Comparison of ENCODE assay signal across 21 cellular contexts in genomic region chr18:8517276-8517675, GRCh38.
"Had no signal": no experiment of that assay in that cellular context is flagged by ENCODE, and none has a peak within 500 bp of the region (broad histone marks: within the 10 kb centered on the region; RNA-seq: fewer than 3 reads in every experiment).

No MANE protein-coding gene starts in this region.

- H3K36me3 Mint-ChIP-seq: activated CD4-positive, alpha-beta memory T cell treated with anti-CD3 and anti-CD28 coated beads for 36 hours; activated naive CD4-positive, alpha-beta T cell treated with anti-CD3 and anti-CD28 coated beads, Interleukin-2, amount 10 ng/mL, durations not matched to agents 7 days and 5 days; activated naive CD8-positive, alpha-beta T cell treated with anti-CD3 and anti-CD28 coated beads for 36 hours; T-cell had no signal

- H3K27ac ChIP-seq: adrenal gland, SK-N-MC, VCaP had no signal

- H3K9me3 Mint-ChIP-seq: activated naive CD4-positive, alpha-beta T cell treated with anti-CD3 and anti-CD28 coated beads, Interleukin-2, amount 10 ng/mL, durations not matched to agents 7 days and 5 days; activated T-helper 2 cell treated with anti-CD3 and anti-CD28 coated beads, Interferon-gamma antibody, Interleukin-2, Interleukin-4, amounts not matched to agents 10 μg/mL and 5 μg/mL and 100 μg/mL, durations not matched to agents 14 hours and 24 hours and 36 hours had no signal

- ATAC-seq: activated T-cell treated with anti-CD3 and anti-CD28 coated beads, Interleukin-2, amount 50 U/mL, for 72 hours; T-cell had no signal

- H3K27me3 ChIP-seq: adrenal gland had no signal

- H3K27me3 Mint-ChIP-seq: activated CD4-positive, alpha-beta memory T cell treated with anti-CD3 and anti-CD28 coated beads for 36 hours; activated naive CD8-positive, alpha-beta T cell treated with anti-CD3 and anti-CD28 coated beads for 36 hours had no signal

- H3K4me3 Mint-ChIP-seq: activated CD4-positive, alpha-beta memory T cell treated with anti-CD3 and anti-CD28 coated beads for 36 hours; activated CD4-positive, alpha-beta T cell treated with anti-CD3 and anti-CD28 coated beads, Interleukin-2, amount 10 ng/mL, durations not matched to agents 7 days and 5 days; activated naive CD4-positive, alpha-beta T cell treated with anti-CD3 and anti-CD28 coated beads, Interleukin-2, amount 10 ng/mL, durations not matched to agents 7 days and 5 days; activated naive CD8-positive, alpha-beta T cell treated with anti-CD3 and anti-CD28 coated beads for 36 hours; activated T-cell treated with anti-CD3 and anti-CD28 coated beads, Interleukin-2, amount 50 U/mL, for 72 hours; T-cell had no signal

- DNase-seq: activated CD4-positive, alpha-beta memory T cell treated with anti-CD3 and anti-CD28 coated beads for 36 hours; activated CD4-positive, alpha-beta T cell treated with anti-CD3 and anti-CD28 coated beads, Interleukin-2, amount 10 ng/mL, durations not matched to agents 7 days and 5 days; activated CD4-positive, CD25-positive, alpha-beta regulatory T cell; activated CD8-positive, alpha-beta memory T cell treated with anti-CD3 and anti-CD28 coated beads, Interleukin-2, amount 50 U/mL, for 4 hours; activated gamma-delta T cell treated with Interleukin-2 at 50 U/mL for 16 hours; activated naive CD4-positive, alpha-beta T cell treated with anti-CD3 and anti-CD28 coated beads, Interleukin-2, amount 10 ng/mL, durations not matched to agents 7 days and 5 days; activated naive CD8-positive, alpha-beta T cell treated with anti-CD3 and anti-CD28 coated beads for 36 hours; activated T-cell treated with anti-CD3 and anti-CD28 coated beads, Interleukin-2, amount 50 U/mL, for 72 hours; adrenal gland; anterior cingulate cortex; Karpas-422; NCI-H146; NCI-H187 treated with DMSO at 0.1 percent for 48 hours; NCI-H2081 treated with DMSO at 0.1 percent for 48 hours; NCI-H446; NCI-H524; T-cell; T-helper 2 cell had no signal

- H3K27ac Mint-ChIP-seq: activated CD4-positive, alpha-beta memory T cell treated with anti-CD3 and anti-CD28 coated beads for 36 hours; activated CD4-positive, alpha-beta T cell treated with anti-CD3 and anti-CD28 coated beads, Interleukin-2, amount 10 ng/mL, durations not matched to agents 7 days and 5 days; activated naive CD4-positive, alpha-beta T cell treated with anti-CD3 and anti-CD28 coated beads, Interleukin-2, amount 10 ng/mL, durations not matched to agents 7 days and 5 days; activated naive CD8-positive, alpha-beta T cell treated with anti-CD3 and anti-CD28 coated beads for 36 hours; activated T-cell treated with anti-CD3 and anti-CD28 coated beads, Interleukin-2, amount 50 U/mL, for 72 hours; activated T-helper 2 cell treated with anti-CD3 and anti-CD28 coated beads, Interferon-gamma antibody, Interleukin-2, Interleukin-4, amounts not matched to agents 10 μg/mL and 5 μg/mL and 100 μg/mL, durations not matched to agents 14 hours and 24 hours and 36 hours; T-cell had no signal

- H3K4me1 ChIP-seq: adrenal gland had no signal

- H3K36me3 ChIP-seq: adrenal gland had no signal

- H3K4me3 ChIP-seq: adrenal gland, SK-N-MC had no signal

- H3K9me3 ChIP-seq: adrenal gland had no signal

- H3K4me1 Mint-ChIP-seq: activated CD4-positive, alpha-beta T cell treated with anti-CD3 and anti-CD28 coated beads, Interleukin-2, amount 10 ng/mL, durations not matched to agents 7 days and 5 days; activated naive CD4-positive, alpha-beta T cell treated with anti-CD3 and anti-CD28 coated beads, Interleukin-2, amount 10 ng/mL, durations not matched to agents 7 days and 5 days; activated naive CD8-positive, alpha-beta T cell treated with anti-CD3 and anti-CD28 coated beads for 36 hours; T-cell had no signal
